8 cellular contexts compared by ENCODE assay signal in the genomic region with DNA sequence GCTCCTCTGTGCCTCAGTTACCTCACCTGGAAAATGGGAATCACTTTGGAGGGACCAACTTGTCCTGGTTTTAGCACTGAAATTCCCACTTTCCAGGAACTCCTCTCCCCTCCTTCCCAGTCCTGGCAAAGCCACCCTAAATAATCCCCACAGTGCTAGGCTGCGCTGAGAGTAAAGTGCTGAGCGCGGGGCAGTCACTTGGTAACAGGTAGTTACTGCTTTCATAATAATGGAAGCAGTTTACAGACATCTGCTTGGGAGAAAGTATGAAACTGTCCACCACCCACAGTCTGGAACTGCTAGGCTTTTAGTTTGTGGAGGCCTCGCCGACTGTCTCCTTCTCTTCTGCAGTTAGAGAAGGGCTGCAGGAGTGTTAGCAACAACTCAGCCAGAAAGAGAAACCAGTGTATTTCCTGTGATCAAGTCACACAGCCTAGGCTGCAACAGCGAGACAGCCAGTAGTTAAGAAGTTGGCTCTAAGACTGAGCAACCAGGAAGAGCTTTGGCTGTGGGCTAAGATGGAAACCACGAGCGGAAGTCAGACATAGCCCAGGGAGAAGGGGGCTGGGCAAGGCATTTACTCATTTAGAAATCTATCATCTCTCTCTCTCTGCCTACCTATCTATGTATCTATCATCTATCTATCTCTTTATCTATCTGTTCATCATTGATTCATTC. TPM values are rescaled to one million over a fixed set of nuclear protein-coding genes. Genes with fewer than 3 reads are reported as not detected.
DNase-seq lines count a peak whose midpoint lies in the region; ATAC-seq and TF ChIP-seq lines count a peak whose summit lies in the region.

No MANE protein-coding gene starts in this region.

- peak overlapping the region; percentile 88 for H3K27ac ChIP-seq in CD4-positive, alpha-beta T cell (ENCODE audit: low read depth, low read length)
- peak overlapping the region; percentile 30 for H3K27ac ChIP-seq in KMS-11

- H3K4me3 ChIP-seq in KMS-11 (IDR thresholded peaks at IDR 0.05; ENCODE audit: insufficient read depth, low read depth, low read length): no peak overlapping the region

- no peaks in the 10 kb centered on the region for H3K36me3 ChIP-seq in KMS-11 (ENCODE audit: insufficient read depth)

- peaks cover 7% of the 10 kb centered on the region for H3K4me1 ChIP-seq in KMS-11 (ENCODE audit: low read depth, poor library complexity, severe bottlenecking)

- H3K27ac Mint-ChIP-seq in CD4-positive, alpha-beta T cell: no peak overlapping the region

- peaks cover 73% of the 10 kb centered on the region for H3K4me1 Mint-ChIP-seq in CD4-positive, alpha-beta T cell (ENCODE audit: low read depth)

- intact Hi-C loops in CD4-positive, alpha-beta T cell (cut with DNase I, micrococcal nuclease): loop anchor here (1.0 to 5.0 kb wide), 5 partner anchors 11 to 47 kb away; no protein-coding TSS in a partner anchor

- peak; percentile 90 for ATAC-seq in CD4-positive, alpha-beta T cell (ENCODE audit: poor library complexity)
- peak; percentile 97 for ATAC-seq in GM21381 (IDR thresholded peaks at IDR 0.05; ENCODE audit: unreplicated experiment)

- peak overlapping the region; percentile 74 for H3K4me3 Mint-ChIP-seq in CD4-positive, alpha-beta T cell

- CTCF ChIA-PET in CD4-positive, alpha-beta T cell (lab: Charles Lee): interaction anchor here (1.0 to 2.4 kb wide), 5 partner anchors 40 to 71 kb away, joined by 3 to 11 read pairs (median 7); no protein-coding TSS in a partner anchor

- no peak overlapping the region for H3K4me2 ChIP-seq in KMS-11

- no peaks in the 10 kb centered on the region for H3K27me3 Mint-ChIP-seq in CD4-positive, alpha-beta T cell

- H3K36me3 Mint-ChIP-seq in CD4-positive, alpha-beta T cell (ENCODE audit: low read depth): no peaks in the 10 kb centered on the region

- peaks cover 6% of the 10 kb centered on the region for H3K9me3 Mint-ChIP-seq in CD4-positive, alpha-beta T cell

- H4K20me1 ChIP-seq in KMS-11 (ENCODE audit: insufficient read depth): no peaks in the 10 kb centered on the region

- H3K9ac ChIP-seq in KMS-11: no peak overlapping the region

- POLR2A ChIA-PET in CD4-positive, alpha-beta T cell (lab: Charles Lee): interaction anchor here (0.8 to 3.3 kb wide), 8 partner anchors 11 to 215 kb away, joined by 3 to 32 read pairs (median 6); partner anchors contain the start of genes ABCG1 and UBASH3A

- H2AFZ ChIP-seq in KMS-11 (ENCODE audit: low read depth): peak overlapping the region; percentile 21; the same call in 1 of the 2 replicates

- no peak for TF ChIP-seq CTCF in CD4-positive, alpha-beta T cell (IDR thresholded peaks at IDR 0.05)
- no peak for TF ChIP-seq CTCF in KMS-11 (conservative IDR thresholded peaks at IDR 0.05; ENCODE audit: low read depth, low read length)

- no peaks in the 10 kb centered on the region for H3K27me3 ChIP-seq in CD4-positive, alpha-beta T cell (ENCODE audit: control insufficient read depth, insufficient read depth, low read length)
- no peaks in the 10 kb centered on the region for H3K27me3 ChIP-seq in KMS-11 (ENCODE audit: insufficient read depth, low read depth)

- H3K79me2 ChIP-seq in KMS-11 (ENCODE audit: insufficient read depth, low read depth): no peaks in the 10 kb centered on the region

- H3K9me3 ChIP-seq in CD4-positive, alpha-beta T cell (ENCODE audit: control insufficient read depth, low read length): no peaks in the 10 kb centered on the region

- DNase-seq in CD4-positive, alpha-beta T cell: peak; percentile 61 to 80 (median 72)
- DNase-seq in activated CD8-positive, alpha-beta memory T cell treated with anti-CD3 and anti-CD28 coated beads for 4 hours (ENCODE audit: low read depth in 2 of 2): peak; percentile 55 to 69
- peak; percentile 18 for DNase-seq in glomerular visceral epithelial cell (ENCODE audit: extremely low spot score)
- DNase-seq in stimulated activated CD4-positive, alpha-beta T cell treated with anti-CD3 and anti-CD28 coated beads, TNF-alpha, amount 100 ng/mL, for 4 hours (ENCODE audit: low read depth in 3 of 3): peak; percentile 30 to 64 (median 53)
- DNase-seq in DMS114 treated with DMSO at 0.1 percent for 48 hours (lab: John Stamatoyannopoulos, UW; ENCODE audit: unreplicated experiment): no peak
- DNase-seq in HUDEP-2 (lab: John Stamatoyannopoulos, UW; ENCODE audit: unreplicated experiment in 76 of 76): no peak

RNA-seq across cellular contexts. Expression of gene ABCG1, which starts 30.8 kb away (rescaled TPM):
- 100 to 1,000 TPM; 109 to 116 TPM for total RNA-seq in CD4-positive, alpha-beta T cell

Comparison
In these comparisons a context has a peak if more than half of its experiments do, and no peak if none do; other contexts are left out.
1. DNase-seq: peak in CD4-positive, alpha-beta T cell (10 of 10), activated CD8-positive, alpha-beta memory T cell treated with anti-CD3 and anti-CD28 coated beads for 4 hours (2 of 2), glomerular visceral epithelial cell (single experiment) and stimulated activated CD4-positive, alpha-beta T cell treated with anti-CD3 and anti-CD28 coated beads, TNF-alpha, amount 100 ng/mL, for 4 hours (3 of 3); none in DMS114 treated with DMSO at 0.1 percent for 48 hours (single experiment) and HUDEP-2 (0 of 76).